Comparison of ENCODE assay signal across 8 cellular contexts in genomic region chr12:103957865-103958388, GRCh38. TPM values are rescaled to one million over a fixed set of nuclear protein-coding genes. Genes with fewer than 3 reads are reported as not detected.
DNase-seq lines count a peak whose midpoint lies in the region; ATAC-seq and TF ChIP-seq lines count a peak whose summit lies in the region.

No MANE protein-coding gene starts in this region.

- peak overlapping the region; percentile 74 to 93 (median 91) for H3K27ac ChIP-seq in adrenal gland
- peak overlapping the region; percentile 85 for H3K27ac ChIP-seq in mesenchymal stem cell (ENCODE audit: low read length, poor library complexity, severe bottlenecking)

- H3K9me3 ChIP-seq in adrenal gland (replicated peaks in 1 of 3) = no peaks in the 10 kb centered on the region
- H3K9me3 ChIP-seq in mesenchymal stem cell (ENCODE audit: control insufficient read depth, low read length) = no peaks in the 10 kb centered on the region

- peak overlapping the region; percentile 97 for H3K9ac ChIP-seq in mesenchymal stem cell (ENCODE audit: low read length)

- H3K36me3 ChIP-seq in adrenal gland (replicated peaks in 1 of 2) = peaks cover 0 to 8% of the 10 kb centered on the region in 2 donors
- H3K36me3 ChIP-seq in mesenchymal stem cell (ENCODE audit: control insufficient read depth in 1 of 2, insufficient read depth in 2 of 2, low read depth in 1 of 2, low read length in 2 of 2) = peaks cover 5 to 19% of the 10 kb centered on the region in 2 experiments

- H3K27me3 ChIP-seq in adrenal gland (no peaks in the 10 kb centered on the region), mesenchymal stem cell (ENCODE audit: control insufficient read depth in 1 of 2, insufficient read depth in 1 of 2, low read length in 2 of 2) (no peaks in the 10 kb centered on the region)

- 86 to 95% (median 92%) methylated on average over 7 of the region's 7 CpGs for WGBS in adrenal gland, 4 donors
- WGBS in mesenchymal stem cell = 91% methylated on average over 6 of the region's 7 CpGs

- no peak overlapping the region for H4K8ac ChIP-seq in mesenchymal stem cell (ENCODE audit: low read length)

- H3K27me3 Mint-ChIP-seq in activated naive CD4-positive, alpha-beta T cell treated with anti-CD3 and anti-CD28 coated beads, Interleukin-2, amount 10 ng/mL, durations not matched to agents 7 days and 5 days = no peaks in the 10 kb centered on the region
- H3K27me3 Mint-ChIP-seq in type B pancreatic cell = no peaks in the 10 kb centered on the region

- H3K18ac ChIP-seq in mesenchymal stem cell (ENCODE audit: low read depth in 1 of 2, low read length in 2 of 2) = no peak overlapping the region

- DNase-seq in activated naive CD4-positive, alpha-beta T cell treated with anti-CD3 and anti-CD28 coated beads, Interleukin-2, amount 10 ng/mL, durations not matched to agents 7 days and 5 days = no peak
- DNase-seq in activated naive CD4-positive, alpha-beta T cell treated with anti-CD3 and anti-CD28 coated beads, Interleukin-2, amount 50 U/mL, for 16 hours = no peak
- no peak for DNase-seq in adrenal gland
- DNase-seq in mesenchymal stem cell = no peak
- DNase-seq in type B pancreatic cell (ENCODE audit: extremely low spot score, unreplicated experiment) = no peak
- no peak for DNase-seq in retina

- no peak for ATAC-seq in HG02973 (IDR thresholded peaks at IDR 0.05; ENCODE audit: unreplicated experiment)
- ATAC-seq in GM18858 (IDR thresholded peaks at IDR 0.05; ENCODE audit: unreplicated experiment) = no peak

- H3K36me3 Mint-ChIP-seq in activated naive CD4-positive, alpha-beta T cell treated with anti-CD3 and anti-CD28 coated beads, Interleukin-2, amount 10 ng/mL, durations not matched to agents 7 days and 5 days = peaks cover 10% of the 10 kb centered on the region
- H3K36me3 Mint-ChIP-seq in type B pancreatic cell = peaks cover 7% of the 10 kb centered on the region

- H3K14ac ChIP-seq in mesenchymal stem cell (ENCODE audit: low read length in 2 of 2) = no peak overlapping the region

- no peak for TF ChIP-seq POLR2A in adrenal gland (IDR thresholded peaks at IDR 0.05)

- H3K9me3 Mint-ChIP-seq in activated naive CD4-positive, alpha-beta T cell treated with anti-CD3 and anti-CD28 coated beads, Interleukin-2, amount 10 ng/mL, durations not matched to agents 7 days and 5 days = no peaks in the 10 kb centered on the region
- no peaks in the 10 kb centered on the region for H3K9me3 Mint-ChIP-seq in type B pancreatic cell

- H2AFZ ChIP-seq in mesenchymal stem cell (ENCODE audit: low read depth, low read length) = no peak overlapping the region

- CTCF ChIA-PET in activated naive CD4-positive, alpha-beta T cell treated with anti-CD3 and anti-CD28 coated beads, Interleukin-2, amount 10 ng/mL, durations not matched to agents 7 days and 5 days (lab: Charles Lee) = no interaction called here

- H3K27ac Mint-ChIP-seq in activated naive CD4-positive, alpha-beta T cell treated with anti-CD3 and anti-CD28 coated beads, Interleukin-2, amount 10 ng/mL, durations not matched to agents 7 days and 5 days = peak overlapping the region; percentile 97
- peak overlapping the region; percentile 97 for H3K27ac Mint-ChIP-seq in type B pancreatic cell

- peaks cover 28% of the 10 kb centered on the region for H3K4me1 Mint-ChIP-seq in activated naive CD4-positive, alpha-beta T cell treated with anti-CD3 and anti-CD28 coated beads, Interleukin-2, amount 10 ng/mL, durations not matched to agents 7 days and 5 days
- H3K4me1 Mint-ChIP-seq in type B pancreatic cell (ENCODE audit: unreplicated experiment) = peaks cover 21% of the 10 kb centered on the region

- peaks cover 21% of the 10 kb centered on the region for H3K79me1 ChIP-seq in mesenchymal stem cell (replicated peaks; ENCODE audit: low read length, poor library complexity, severe bottlenecking)

- H3K4me1 ChIP-seq in adrenal gland (replicated peaks in 1 of 2) (peaks cover 17 to 39% of the 10 kb centered on the region in 2 donors), mesenchymal stem cell (ENCODE audit: control insufficient read depth, insufficient read depth, low read depth, low read length) (peaks cover 8% of the 10 kb centered on the region)

- intact Hi-C loops in adrenal gland (cut with DNase I) = no loop called here

- peak overlapping the region; percentile 89 for H3K4me3 Mint-ChIP-seq in activated naive CD4-positive, alpha-beta T cell treated with anti-CD3 and anti-CD28 coated beads, Interleukin-2, amount 10 ng/mL, durations not matched to agents 7 days and 5 days
- H3K4me3 Mint-ChIP-seq in type B pancreatic cell = peak overlapping the region; percentile 88

- no peak for TF ChIP-seq CTCF in adrenal gland (IDR thresholded peaks at IDR 0.05)
- no peak for TF ChIP-seq CTCF in type B pancreatic cell (conservative IDR thresholded peaks at IDR 0.05)

- H2BK12ac ChIP-seq in mesenchymal stem cell (ENCODE audit: low read length in 2 of 2) = no peak overlapping the region

- no peak overlapping the region for H3K4me3 ChIP-seq in adrenal gland
- H3K4me3 ChIP-seq in mesenchymal stem cell (ENCODE audit: insufficient read depth in 1 of 2, low read depth in 1 of 2, low read length in 2 of 2) = no peak overlapping the region

- H2AK5ac ChIP-seq in mesenchymal stem cell (ENCODE audit: low read length, severe bottlenecking) = no peak overlapping the region

- H3K23ac ChIP-seq in mesenchymal stem cell (ENCODE audit: low read length in 2 of 2) = no peak overlapping the region

- no peak overlapping the region for H3K4ac ChIP-seq in mesenchymal stem cell (ENCODE audit: low read depth in 1 of 2, low read length in 2 of 2)

- peak overlapping the region; percentile 51 for H3K4me2 ChIP-seq in mesenchymal stem cell (ENCODE audit: low read length, poor library complexity, severe bottlenecking)

- H2BK15ac ChIP-seq in mesenchymal stem cell (ENCODE audit: low read depth, poor library complexity, severe bottlenecking) = no peak overlapping the region

- H4K91ac ChIP-seq in mesenchymal stem cell (ENCODE audit: low read length) = no peak overlapping the region

- no peak overlapping the region for H2BK5ac ChIP-seq in mesenchymal stem cell (ENCODE audit: low read depth, low read length, poor library complexity, severe bottlenecking)

- H2BK120ac ChIP-seq in mesenchymal stem cell (ENCODE audit: low read depth, low read length) = no peak overlapping the region

RNA-seq across cellular contexts. Expression of gene TDG, which starts 7.7 kb away (rescaled TPM):
- total RNA-seq in adrenal gland (10 to 100 TPM in 6 of 8 donors, 1 to 10 TPM in 2; 3.1 to 33.4 (median 19.9) TPM), type B pancreatic cell (ENCODE audit: low replicate concordance) (40.1 and 43.6 TPM in 2 replicates)
- polyA plus RNA-seq in adrenal gland = 10 to 100 TPM; 19.5 to 24.5 (median 21.9) TPM
- 36.6 TPM for polyA plus RNA-seq in mesenchymal stem cell (2013, experiment 1 of 2)
- 38.0 TPM for polyA plus RNA-seq in mesenchymal stem cell (2013, experiment 2 of 2)

RNA-seq across cellular contexts. Expression of gene HSP90B1, which starts 27.7 kb away (rescaled TPM):
- 1,000 to 10,000 TPM in 1 of 8 donors, 100 to 1,000 TPM in 7; 241 to 1,575 (median 506) TPM for total RNA-seq in adrenal gland
- polyA plus RNA-seq in adrenal gland = 1,000 to 10,000 TPM in 1 of 3 donors, 100 to 1,000 TPM in 2; 287 to 1,629 (median 551) TPM
- polyA plus RNA-seq in mesenchymal stem cell (2013, experiment 1 of 2) = 898 TPM
- polyA plus RNA-seq in mesenchymal stem cell (2013, experiment 2 of 2) = 923 TPM
- 832 and 967 TPM in 2 replicates for total RNA-seq in type B pancreatic cell (ENCODE audit: low replicate concordance)
